In genomic region chr2:238916176-238916874, GRCh38 we compare ENCODE assay signal across 1 cellular context.
TF ChIP-seq lines count a peak whose summit lies in the region.

No MANE protein-coding gene starts in this region.

TF ChIP-seq in HCT116, 20 proteins besides CTCF, POLR2A, EP300 and RAD21 (continued from another document):
- TF ChIP-seq ZBTB33 (IDR thresholded peaks at IDR 0.05; ENCODE audit: extremely low read depth, insufficient replicate concordance, low read length) (no peak), MAX (IDR thresholded peaks at IDR 0.05) (no peak), SRF (IDR thresholded peaks at IDR 0.05; ENCODE audit: low read depth) (no peak), EZH2 (IDR thresholded peaks at IDR 0.05) (no peak), POLR2AphosphoS5 (IDR thresholded peaks at IDR 0.05; ENCODE audit: low read depth, low read length) (no peak), SIN3A (IDR thresholded peaks at IDR 0.05; ENCODE audit: low read depth) (no peak), YY1 (IDR thresholded peaks at IDR 0.05; ENCODE audit: extremely low read depth, insufficient replicate concordance, low read depth, low read length) (no peak), CBX3 (IDR thresholded peaks at IDR 0.05; ENCODE audit: low read depth) (no peak), ELF1 (IDR thresholded peaks at IDR 0.05; ENCODE audit: borderline replicate concordance, low read depth) (no peak), EGR1 (IDR thresholded peaks at IDR 0.05; ENCODE audit: low read depth) (no peak)
